In the genomic region with DNA sequence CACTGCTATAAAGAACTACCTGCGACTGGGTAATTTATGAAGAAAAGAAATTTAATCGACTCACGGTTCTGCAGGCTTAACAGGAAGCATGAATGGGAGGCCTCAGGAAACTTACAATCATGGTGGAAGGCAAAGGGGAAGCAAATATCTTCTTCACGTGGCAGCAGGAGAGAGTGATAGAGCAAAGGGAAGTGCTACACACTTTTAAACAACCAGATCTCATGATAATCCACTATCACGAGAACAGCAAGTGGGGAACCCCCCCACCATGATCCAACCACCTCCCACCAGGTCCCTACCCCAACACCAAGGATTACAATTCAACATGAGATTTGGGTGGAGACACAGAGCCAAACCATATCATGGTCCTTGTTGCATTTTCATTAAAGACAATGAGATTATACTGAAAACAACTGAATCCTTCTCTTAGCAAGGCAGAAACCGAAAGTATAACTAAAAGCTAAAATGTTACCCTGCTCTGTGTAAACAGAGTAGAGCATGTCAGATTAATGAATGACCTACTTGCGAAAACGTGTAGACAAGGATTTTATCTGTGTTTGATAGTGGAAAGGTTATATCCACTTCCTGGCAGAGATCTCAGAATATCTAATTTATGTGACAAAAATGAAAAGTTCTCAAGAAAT, we compare ENCODE assay signal across 9 cellular contexts.
DNase-seq lines count a peak whose midpoint lies in the region; ATAC-seq and TF ChIP-seq lines count a peak whose summit lies in the region.
"Had no signal": no experiment of that assay in that cellular context is flagged by ENCODE, and none has a peak within 500 bp of the region (broad histone marks: within the 10 kb centered on the region; RNA-seq: fewer than 3 reads in every experiment).

No MANE protein-coding gene starts in this region.

- intact Hi-C loops in activated T-helper 2 cell treated with anti-CD3 and anti-CD28 coated beads, Interferon-gamma antibody, Interleukin-2, Interleukin-4, amounts not matched to agents 10 μg/mL and 5 μg/mL and 100 μg/mL, durations not matched to agents 14 hours and 24 hours and 36 hours (cut with micrococcal nuclease) = no loop called here

- ATAC-seq in GM18868 (IDR thresholded peaks at IDR 0.05; ENCODE audit: unreplicated experiment) (peak; percentile 77), HG02798 (IDR thresholded peaks at IDR 0.05; ENCODE audit: poor library complexity, unreplicated experiment) (peak; percentile 73), omental fat pad (ENCODE audit: low FRiP score) (peak; percentile 66)
- ATAC-seq: Right ventricle myocardium inferior had no signal

- TF ChIP-seq CTCF in omental fat pad (IDR thresholded peaks at IDR 0.05) = no peak

- peaks cover 9% of the 10 kb centered on the region for H3K27me3 Mint-ChIP-seq in activated T-helper 2 cell treated with anti-CD3 and anti-CD28 coated beads, Interferon-gamma antibody, Interleukin-2, Interleukin-4, amounts not matched to agents 10 μg/mL and 5 μg/mL and 100 μg/mL, durations not matched to agents 14 hours and 24 hours and 36 hours (ENCODE audit: low read depth)

- no peaks in the 10 kb centered on the region for H3K9me3 Mint-ChIP-seq in activated T-helper 2 cell treated with anti-CD3 and anti-CD28 coated beads, Interferon-gamma antibody, Interleukin-2, Interleukin-4, amounts not matched to agents 10 μg/mL and 5 μg/mL and 100 μg/mL, durations not matched to agents 14 hours and 24 hours and 36 hours

- peak overlapping the region; percentile 24 for H3K4me3 Mint-ChIP-seq in activated T-helper 2 cell treated with anti-CD3 and anti-CD28 coated beads, Interferon-gamma antibody, Interleukin-2, Interleukin-4, amounts not matched to agents 10 μg/mL and 5 μg/mL and 100 μg/mL, durations not matched to agents 14 hours and 24 hours and 36 hours (ENCODE audit: low read depth)

- H3K36me3 Mint-ChIP-seq in activated T-helper 2 cell treated with anti-CD3 and anti-CD28 coated beads, Interferon-gamma antibody, Interleukin-2, Interleukin-4, amounts not matched to agents 10 μg/mL and 5 μg/mL and 100 μg/mL, durations not matched to agents 14 hours and 24 hours and 36 hours (ENCODE audit: low read depth) = no peaks in the 10 kb centered on the region

- no peak for DNase-seq in activated T-helper 2 cell treated with anti-CD3 and anti-CD28 coated beads, Interferon-gamma antibody, Interleukin-2, Interleukin-4, amounts not matched to agents 10 μg/mL and 5 μg/mL and 100 μg/mL, durations not matched to agents 14 hours and 24 hours and 36 hours (ENCODE audit: low spot score)
- no peak for DNase-seq in omental fat pad (ENCODE audit: low spot score)
- DNase-seq in hippocampal formation (lab: John Stamatoyannopoulos, UW) = no peak
- DNase-seq in CD1c-positive myeloid dendritic cell (ENCODE audit: extremely low spot score) = no peak
- DNase-seq in activated CD4-positive, alpha-beta T cell treated with anti-CD3 and anti-CD28 coated beads for 48 hours = no peak
- DNase-seq in NCI-H82 treated with DMSO at 0.1 percent for 48 hours (lab: John Stamatoyannopoulos, UW; ENCODE audit: unreplicated experiment) = no peak

- H3K27ac Mint-ChIP-seq in activated T-helper 2 cell treated with anti-CD3 and anti-CD28 coated beads, Interferon-gamma antibody, Interleukin-2, Interleukin-4, amounts not matched to agents 10 μg/mL and 5 μg/mL and 100 μg/mL, durations not matched to agents 14 hours and 24 hours and 36 hours = peak overlapping the region; percentile 40

- H3K4me1 Mint-ChIP-seq in activated T-helper 2 cell treated with anti-CD3 and anti-CD28 coated beads, Interferon-gamma antibody, Interleukin-2, Interleukin-4, amounts not matched to agents 10 μg/mL and 5 μg/mL and 100 μg/mL, durations not matched to agents 14 hours and 24 hours and 36 hours (ENCODE audit: low read depth) = peaks cover 10% of the 10 kb centered on the region
